ENCODE assay signal across 8 cellular contexts in the genomic region with DNA sequence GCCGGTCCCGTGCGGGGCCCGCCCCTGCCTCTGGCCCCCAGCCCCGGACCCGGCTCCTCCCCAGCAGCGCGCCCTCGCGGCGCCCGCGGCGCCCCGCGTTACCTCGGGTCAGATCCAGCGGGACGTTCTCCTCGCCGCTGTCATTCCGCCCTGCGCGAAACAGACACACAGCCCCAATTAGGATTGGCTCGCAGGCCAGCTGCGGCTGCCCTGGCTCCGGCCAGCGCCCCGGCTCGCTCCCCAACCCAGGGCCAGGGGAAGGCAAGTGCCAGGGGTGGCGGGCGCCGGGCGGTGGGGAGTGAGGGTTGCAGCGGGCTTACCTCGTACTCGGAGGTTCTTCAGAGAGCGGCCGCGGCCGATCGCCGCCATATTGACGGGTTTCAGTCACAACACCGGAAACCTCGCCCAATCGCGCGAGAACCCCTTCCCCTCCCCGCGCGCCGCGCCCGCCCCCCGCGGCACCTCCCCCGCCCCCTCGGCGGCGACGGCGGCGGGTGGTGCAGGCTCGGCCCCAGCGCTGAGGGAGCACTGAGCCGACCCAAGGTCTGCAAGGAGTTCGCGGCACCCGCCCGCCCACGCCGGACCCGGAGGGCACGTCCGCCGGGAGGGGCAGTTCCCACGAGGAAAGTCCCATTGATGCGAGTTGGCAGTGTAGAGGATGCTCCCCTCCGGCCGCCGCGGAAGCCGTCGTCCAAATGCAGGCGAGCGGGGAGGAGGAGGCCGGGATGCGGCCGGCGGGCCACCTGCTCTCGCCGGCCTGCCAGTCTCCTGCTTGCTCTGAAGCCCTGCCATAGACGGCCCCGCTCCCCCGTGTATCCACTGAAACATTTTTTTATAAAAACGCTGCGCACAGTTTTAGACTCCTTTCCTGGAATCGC. TPM values are rescaled to one million over a fixed set of nuclear protein-coding genes. Genes with fewer than 3 reads are reported as not detected.
DNase-seq lines count a peak whose midpoint lies in the region; ATAC-seq, FAIRE-seq and TF ChIP-seq lines count a peak whose summit lies in the region.

A gene with protein sequence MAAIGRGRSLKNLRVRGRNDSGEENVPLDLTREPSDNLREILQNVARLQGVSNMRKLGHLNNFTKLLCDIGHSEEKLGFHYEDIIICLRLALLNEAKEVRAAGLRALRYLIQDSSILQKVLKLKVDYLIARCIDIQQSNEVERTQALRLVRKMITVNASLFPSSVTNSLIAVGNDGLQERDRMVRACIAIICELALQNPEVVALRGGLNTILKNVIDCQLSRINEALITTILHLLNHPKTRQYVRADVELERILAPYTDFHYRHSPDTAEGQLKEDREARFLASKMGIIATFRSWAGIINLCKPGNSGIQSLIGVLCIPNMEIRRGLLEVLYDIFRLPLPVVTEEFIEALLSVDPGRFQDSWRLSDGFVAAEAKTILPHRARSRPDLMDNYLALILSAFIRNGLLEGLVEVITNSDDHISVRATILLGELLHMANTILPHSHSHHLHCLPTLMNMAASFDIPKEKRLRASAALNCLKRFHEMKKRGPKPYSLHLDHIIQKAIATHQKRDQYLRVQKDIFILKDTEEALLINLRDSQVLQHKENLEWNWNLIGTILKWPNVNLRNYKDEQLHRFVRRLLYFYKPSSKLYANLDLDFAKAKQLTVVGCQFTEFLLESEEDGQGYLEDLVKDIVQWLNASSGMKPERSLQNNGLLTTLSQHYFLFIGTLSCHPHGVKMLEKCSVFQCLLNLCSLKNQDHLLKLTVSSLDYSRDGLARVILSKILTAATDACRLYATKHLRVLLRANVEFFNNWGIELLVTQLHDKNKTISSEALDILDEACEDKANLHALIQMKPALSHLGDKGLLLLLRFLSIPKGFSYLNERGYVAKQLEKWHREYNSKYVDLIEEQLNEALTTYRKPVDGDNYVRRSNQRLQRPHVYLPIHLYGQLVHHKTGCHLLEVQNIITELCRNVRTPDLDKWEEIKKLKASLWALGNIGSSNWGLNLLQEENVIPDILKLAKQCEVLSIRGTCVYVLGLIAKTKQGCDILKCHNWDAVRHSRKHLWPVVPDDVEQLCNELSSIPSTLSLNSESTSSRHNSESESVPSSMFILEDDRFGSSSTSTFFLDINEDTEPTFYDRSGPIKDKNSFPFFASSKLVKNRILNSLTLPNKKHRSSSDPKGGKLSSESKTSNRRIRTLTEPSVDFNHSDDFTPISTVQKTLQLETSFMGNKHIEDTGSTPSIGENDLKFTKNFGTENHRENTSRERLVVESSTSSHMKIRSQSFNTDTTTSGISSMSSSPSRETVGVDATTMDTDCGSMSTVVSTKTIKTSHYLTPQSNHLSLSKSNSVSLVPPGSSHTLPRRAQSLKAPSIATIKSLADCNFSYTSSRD (N-terminal part only) (minus strand): TSS at position 391 of the 878 bp plus-strand sequence. CDS start 22 bp downstream, at position 369.

- H3K4me3 ChIP-seq in ACC112 (ENCODE audit: low read depth, low read length) (peak within 1 kb of the TSS; percentile 86), iPS-20b (ENCODE audit: low read length) (peak within 1 kb of the TSS; percentile 97), small intestine (ENCODE audit: low read depth in 1 of 2, low read length in 2 of 2) (peak within 1 kb of the TSS; percentile 88 to 99)

- 0 to 1% (median 1%) methylated on average over 61 to 99 of the region's 99 CpGs for WGBS in small intestine, 3 donors

- DNase-seq in NCI-H2171 treated with DMSO at 0.1 percent for 48 hours (lab: John Stamatoyannopoulos, UW), result peak; percentile 88
- DNase-seq in T47D (ENCODE audit: low read depth in 1 of 2, low spot score in 1 of 2), result peak; percentile 82 to 92
- DNase-seq in small intestine, result peak; percentile 84

- peaks cover 55% of the 10 kb centered on the region for H3K79me2 ChIP-seq in ACC112 (ENCODE audit: control insufficient read depth, insufficient read depth, low read length, unreplicated experiment)

- H3K36me3 ChIP-seq in ACC112 (ENCODE audit: insufficient read depth, low read length) (peaks cover 2% of the 10 kb centered on the region; the same call in 1 of the 2 replicates), iPS-20b (ENCODE audit: insufficient read depth, low read depth, low read length) (no peaks in the 10 kb centered on the region), small intestine (ENCODE audit: control insufficient read depth in 2 of 2, insufficient read depth in 2 of 2, low read length in 2 of 2) (no peaks in the 10 kb centered on the region)

- peaks cover 25% of the 10 kb centered on the region for H3K4me1 ChIP-seq in ACC112 (ENCODE audit: control insufficient read depth, insufficient read depth, low read length, unreplicated experiment)
- peaks cover 7% of the 10 kb centered on the region; the same call in 1 of the 2 replicates for H3K4me1 ChIP-seq in iPS-20b (ENCODE audit: insufficient read depth, low read length)
- no peaks in the 10 kb centered on the region for H3K4me1 ChIP-seq in small intestine (ENCODE audit: control insufficient read depth in 2 of 2, insufficient read depth in 1 of 2, low read depth in 1 of 2, low read length in 1 of 2)

- H3K27ac ChIP-seq in ACC112 (ENCODE audit: low read depth, low read length) (peak within 1 kb of the TSS; percentile 90), VCaP (peak within 1 kb of the TSS; percentile 99), iPS-20b (ENCODE audit: low read length) (peak within 1 kb of the TSS; percentile 77), small intestine (ENCODE audit: low read depth in 1 of 2, low read length in 1 of 2) (peak within 1 kb of the TSS; percentile 88 to 100)

- ATAC-seq in GM18870 (IDR thresholded peaks at IDR 0.05; ENCODE audit: unreplicated experiment) (peak; percentile 50), HG03108 (IDR thresholded peaks at IDR 0.05; ENCODE audit: unreplicated experiment) (peak; percentile 57)

- H3K9me3 ChIP-seq in iPS-20b (ENCODE audit: insufficient read depth, low read depth, low read length) (no peaks in the 10 kb centered on the region), small intestine (ENCODE audit: control insufficient read depth, low read depth) (no peaks in the 10 kb centered on the region)

- no peak for FAIRE-seq in small intestine (lab: Jason Lieb, UNC)

- no peak for TF ChIP-seq CTCF in VCaP (conservative IDR thresholded peaks at IDR 0.05)

- H3K27me3 ChIP-seq in ACC112 (ENCODE audit: insufficient read depth, low read length) (no peaks in the 10 kb centered on the region), iPS-20b (ENCODE audit: insufficient read depth, low read length) (no peaks in the 10 kb centered on the region), small intestine (ENCODE audit: control insufficient read depth in 2 of 2, insufficient read depth in 2 of 2, low read length in 2 of 2) (no peaks in the 10 kb centered on the region)

- H3K9ac ChIP-seq in iPS-20b (ENCODE audit: low read depth, low read length), result peak within 1 kb of the TSS; percentile 94

- peak within 1 kb of the TSS; percentile 68 for H2AFZ ChIP-seq in ACC112 (ENCODE audit: low read length, unreplicated experiment)

- in situ Hi-C loops in T47D (cut with HindIII; ENCODE audit: low pct_unique_long_range_greater_than_20kb, low sequenced_read_pairs), result no loop called here

RNA-seq across cellular contexts. Expression of the gene that starts here (rescaled TPM):
- polyA plus RNA-seq in small intestine, result 1 to 10 TPM; 2.4 to 3.6 (median 3.1) TPM

Comparison
In these comparisons a context has a peak if more than half of its experiments do, and no peak if none do; other contexts are left out.
1. Peak in every context shown above with its lines: DNase-seq, ATAC-seq, H3K4me3 ChIP-seq and H3K27ac ChIP-seq.